ENCODE assay signal across 14 cellular contexts in the genomic region with DNA sequence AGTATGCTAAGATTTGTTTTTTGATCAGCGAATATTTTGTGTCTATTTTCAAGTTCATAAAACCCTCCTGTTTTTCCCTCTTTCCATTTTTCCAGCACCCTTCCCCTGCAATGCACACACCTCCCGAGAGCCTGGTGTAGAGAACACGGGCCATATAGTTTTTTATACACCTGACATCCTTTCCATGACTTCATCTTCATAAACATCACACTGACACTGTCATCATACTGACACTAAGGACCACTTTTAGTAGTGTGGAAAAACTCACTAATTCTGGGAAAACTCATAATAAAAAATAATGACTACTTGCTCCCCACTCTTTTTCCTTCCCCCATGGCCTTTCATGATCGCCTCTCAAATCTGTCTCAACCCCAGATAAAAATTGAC.
DNase-seq lines count a peak whose midpoint lies in the region; ATAC-seq, FAIRE-seq and TF ChIP-seq lines count a peak whose summit lies in the region.
"Had no signal": no experiment of that assay in that cellular context is flagged by ENCODE, and none has a peak within 500 bp of the region (broad histone marks: within the 10 kb centered on the region; RNA-seq: fewer than 3 reads in every experiment).

No MANE protein-coding gene starts in this region.

- H3K9me3 Mint-ChIP-seq in Caco-2 (ENCODE audit: unreplicated experiment): no peaks in the 10 kb centered on the region

- peaks cover 25% of the 10 kb centered on the region for H3K4me1 ChIP-seq in Caco-2
- H3K4me1 ChIP-seq in keratinocyte (ENCODE audit: control insufficient read depth, extremely low read depth, insufficient read depth, low read length): peaks cover 16% of the 10 kb centered on the region
- H3K4me1 ChIP-seq in psoas muscle: peaks cover 19% of the 10 kb centered on the region

- TF ChIP-seq CTCF in Caco-2 (IDR thresholded peaks at IDR 0.05; ENCODE audit: insufficient read depth in 1 of 2, low read depth in 1 of 2, low read length in 1 of 2, severe bottlenecking in 1 of 2, unreplicated experiment in 1 of 2) (no peak), WI38 (IDR thresholded peaks at IDR 0.05; ENCODE audit: low read depth, low read length) (no peak), keratinocyte (optimal IDR thresholded peaks at IDR 0.05 in 1 of 3, IDR thresholded peaks at IDR 0.05 in 1 of 3, conservative IDR thresholded peaks at IDR 0.05 in 1 of 3; ENCODE audit: extremely low read depth in 1 of 3, insufficient read depth in 2 of 3, low read length in 3 of 3) (no peak), psoas muscle (IDR thresholded peaks at IDR 0.05) (no peak)

- POLR2A ChIA-PET in Caco-2 (lab: Charles Lee): no interaction called here

- BruUV-seq in Caco-2 (replicated peaks; lab: Mats Ljungman, UMichigan): no TSS peak

- DNase-seq in Caco-2: no peak
- no peak for DNase-seq in keratinocyte (ENCODE audit: low read depth, low spot score)
- DNase-seq in psoas muscle: no peak
- no peak for DNase-seq in H54 (ENCODE audit: insufficient read length, low spot score)
- no peak for DNase-seq in effector CD8-positive, alpha-beta T cell (lab: John Stamatoyannopoulos, UW)
- DNase-seq: activated gamma-delta T cell, hypothalamus, left colon, NCI-H1417 treated with DMSO at 0.1 percent for 48 hours, WERI-Rb-1 had no signal

- H3K4me3 Mint-ChIP-seq in Caco-2 (ENCODE audit: unreplicated experiment): no peak overlapping the region
- H3K4me3 Mint-ChIP-seq: B cell had no signal

- H3K27ac Mint-ChIP-seq in Caco-2 (ENCODE audit: unreplicated experiment): peak overlapping the region; percentile 5
- H3K27ac Mint-ChIP-seq: B cell had no signal

- no peak for FAIRE-seq in keratinocyte (lab: Jason Lieb, UNC)
- FAIRE-seq in H54 (lab: Jason Lieb, UNC): no peak

- no peaks in the 10 kb centered on the region for H3K9me1 ChIP-seq in keratinocyte (ENCODE audit: control insufficient read depth, extremely low read depth, insufficient read depth, low read length)

- intact Hi-C loops in Caco-2 (cut with micrococcal nuclease; ENCODE audit: unreplicated experiment) (loop anchor here (1.0 to 2.0 kb wide), 3 partner anchors 16 to 33 kb away; no protein-coding TSS in a partner anchor), psoas muscle (cut with DNase I) (no loop called here)

- no peak overlapping the region for H2AFZ ChIP-seq in keratinocyte (ENCODE audit: control insufficient read depth, low read length)

- H3K36me3 ChIP-seq in Caco-2 (ENCODE audit: control insufficient read depth, insufficient read depth, low read length) (no peaks in the 10 kb centered on the region), keratinocyte (ENCODE audit: control insufficient read depth in 2 of 2, extremely low read depth in 1 of 2, insufficient read depth in 2 of 2, low read length in 2 of 2) (no peaks in the 10 kb centered on the region), psoas muscle (ENCODE audit: insufficient read depth in 1 of 2, low read depth in 1 of 2) (no peaks in the 10 kb centered on the region)
- H3K36me3 ChIP-seq: WERI-Rb-1 had no signal

- H3K27ac ChIP-seq in keratinocyte (ENCODE audit: control insufficient read depth, insufficient read depth, low read length) (no peak overlapping the region), psoas muscle (no peak overlapping the region)
- H3K27ac ChIP-seq: KMS-11, WERI-Rb-1 had no signal

- peak overlapping the region; percentile 17 for H3K4me2 ChIP-seq in keratinocyte (ENCODE audit: control insufficient read depth, extremely low read depth, insufficient read depth, low read depth, low read length)
- H3K4me2 ChIP-seq: KMS-11 had no signal

- no peak for TF ChIP-seq POLR2A in H54 (IDR thresholded peaks at IDR 0.05; ENCODE audit: low read depth, low read length)

- CTCF ChIA-PET in Caco-2 (lab: Charles Lee): no interaction called here

- H3K27me3 Mint-ChIP-seq in Caco-2 (ENCODE audit: insufficient read depth, unreplicated experiment): no peaks in the 10 kb centered on the region
- H3K27me3 Mint-ChIP-seq: B cell had no signal

- H3K4me3 ChIP-seq in Caco-2 (ENCODE audit: low read depth, low read length) (no peak overlapping the region), WI38 (ENCODE audit: low read depth, low read length) (peak overlapping the region; percentile 11), keratinocyte (ENCODE audit: control insufficient read depth in 2 of 3, extremely low read depth in 1 of 3, insufficient read depth in 2 of 3, low read depth in 1 of 3, low read length in 3 of 3) (no peak overlapping the region), psoas muscle (peak overlapping the region; percentile 42)

- H4K20me1 ChIP-seq in keratinocyte (ENCODE audit: control insufficient read depth, extremely low read depth, insufficient read depth, low read length): no peaks in the 10 kb centered on the region

- H3K9me3 ChIP-seq in Caco-2: no peaks in the 10 kb centered on the region
- H3K9me3 ChIP-seq in keratinocyte (ENCODE audit: control insufficient read depth, low read depth, low read length): no peaks in the 10 kb centered on the region
- no peaks in the 10 kb centered on the region for H3K9me3 ChIP-seq in psoas muscle

- peaks cover 50% of the 10 kb centered on the region for H3K36me3 Mint-ChIP-seq in Caco-2 (ENCODE audit: insufficient read depth, unreplicated experiment)

- dilution Hi-C loops in keratinocyte (cut with MboI; ENCODE audit: extremely low pct_ligation_motif_present, low sequenced_read_pairs): no loop called here

- H3K9ac ChIP-seq in keratinocyte (ENCODE audit: control insufficient read depth, extremely low read depth, insufficient read depth, low read length): no peak overlapping the region
- H3K9ac ChIP-seq: KMS-11 had no signal

- ATAC-seq in psoas muscle (no peak), HG03520 (IDR thresholded peaks at IDR 0.05; ENCODE audit: unreplicated experiment) (no peak)
- ATAC-seq: left colon had no signal

- H3K79me2 ChIP-seq in keratinocyte (ENCODE audit: control insufficient read depth, insufficient read depth, low read length): no peaks in the 10 kb centered on the region

- no peaks in the 10 kb centered on the region for H3K27me3 ChIP-seq in Caco-2 (replicated peaks; ENCODE audit: control insufficient read depth, insufficient read depth, low read length)
- no peaks in the 10 kb centered on the region for H3K27me3 ChIP-seq in keratinocyte (ENCODE audit: control insufficient read depth, extremely low read depth, insufficient read depth, low read length)
- H3K27me3 ChIP-seq in psoas muscle (ENCODE audit: insufficient read depth in 3 of 3, low read length in 2 of 3): no peaks in the 10 kb centered on the region

- peaks cover 28% of the 10 kb centered on the region for H3K4me1 Mint-ChIP-seq in Caco-2 (ENCODE audit: low read depth, unreplicated experiment)

- WGBS in psoas muscle, 3 donors: 76 to 93% (median 77%) methylated on average over 4 of the region's 4 CpGs

Comparison
In these comparisons a context has a peak if more than half of its experiments do, and no peak if none do; other contexts are left out.
1. H3K4me3 ChIP-seq: peak in WI38 (single experiment) and psoas muscle (single experiment); none in Caco-2 (single experiment) and keratinocyte (0 of 3).